Comparison of ENCODE assay signal across 3 cellular contexts in the genomic region with DNA sequence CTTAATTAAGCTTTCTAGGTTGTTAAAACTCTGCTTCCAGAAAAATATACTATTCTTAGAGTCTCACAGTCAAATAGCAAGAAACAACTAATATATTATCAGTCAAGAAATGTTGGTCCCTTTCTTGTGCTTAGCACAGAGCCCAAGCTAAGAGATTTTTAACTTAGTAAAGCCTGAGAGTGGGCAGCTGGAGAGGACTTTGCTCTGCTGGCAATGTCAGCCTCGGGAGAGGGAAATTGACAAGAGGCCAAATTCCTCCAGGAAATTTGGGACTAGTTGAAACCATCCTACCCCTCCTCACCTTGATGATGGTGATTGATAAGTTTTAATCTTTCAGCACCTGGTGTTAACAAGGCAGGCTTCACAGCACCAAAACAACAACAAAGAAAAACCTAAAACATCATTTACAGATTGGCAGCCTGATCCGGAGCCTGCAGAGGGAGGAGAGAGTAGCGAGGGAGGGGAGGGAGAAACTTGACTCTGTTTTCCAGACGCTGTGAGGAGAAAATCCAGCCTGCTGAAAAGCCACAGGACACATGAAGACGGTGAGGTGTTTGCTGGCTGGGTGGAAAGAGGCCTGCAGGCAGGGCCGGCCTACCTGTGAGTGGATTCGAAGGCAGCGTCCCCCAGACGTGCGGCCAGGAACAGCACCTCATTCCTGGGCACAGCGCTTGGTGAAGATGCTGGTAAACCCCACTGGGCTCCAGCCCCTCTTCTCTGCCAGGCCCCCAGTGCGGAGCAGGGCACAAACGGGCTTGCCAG.
TF ChIP-seq lines count a peak whose summit lies in the region.

No MANE protein-coding gene starts in this region.

TF ChIP-seq in SK-N-SH treated with all-trans-retinoic acid at 6 μM for 48 hours, 23 proteins besides CTCF, POLR2A, EP300 and RAD21:
- TF ChIP-seq ESRRG (CRISPR knock-in tag; IDR thresholded peaks at IDR 0.05), result no peak
- no peak for TF ChIP-seq ZFP30 (CRISPR knock-in tag; IDR thresholded peaks at IDR 0.05)
- TF ChIP-seq ZNF70 (CRISPR knock-in tag; IDR thresholded peaks at IDR 0.05), result peak; percentile 68; the same call in 1 of the 2 replicates

TF ChIP-seq in H1, 55 proteins besides CTCF, POLR2A, EP300 and RAD21 (continues in another document):
- TF ChIP-seq CBX8 (IDR thresholded peaks at IDR 0.05; ENCODE audit: borderline replicate concordance, low read depth, low read length), result no peak
- no peak for TF ChIP-seq CHD2 (IDR thresholded peaks at IDR 0.05; ENCODE audit: low read length)
- TF ChIP-seq TEAD4 (IDR thresholded peaks at IDR 0.05; ENCODE audit: low read depth, low read length), result no peak
- TF ChIP-seq SP4 (IDR thresholded peaks at IDR 0.05; ENCODE audit: low read length), result no peak
- no peak for TF ChIP-seq SP2 (IDR thresholded peaks at IDR 0.05; ENCODE audit: low read length)
- TF ChIP-seq JUND (IDR thresholded peaks at IDR 0.05; ENCODE audit: low read length), result no peak
- TF ChIP-seq, protein P1, sequence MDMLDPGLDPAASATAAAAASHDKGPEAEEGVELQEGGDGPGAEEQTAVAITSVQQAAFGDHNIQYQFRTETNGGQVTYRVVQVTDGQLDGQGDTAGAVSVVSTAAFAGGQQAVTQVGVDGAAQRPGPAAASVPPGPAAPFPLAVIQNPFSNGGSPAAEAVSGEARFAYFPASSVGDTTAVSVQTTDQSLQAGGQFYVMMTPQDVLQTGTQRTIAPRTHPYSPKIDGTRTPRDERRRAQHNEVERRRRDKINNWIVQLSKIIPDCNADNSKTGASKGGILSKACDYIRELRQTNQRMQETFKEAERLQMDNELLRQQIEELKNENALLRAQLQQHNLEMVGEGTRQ (IDR thresholded peaks at IDR 0.05; ENCODE audit: low read length), result no peak
- no peak for TF ChIP-seq TAF7 (optimal IDR thresholded peaks at IDR 0.05; ENCODE audit: borderline replicate concordance, low read depth, low read length)
- no peak for TF ChIP-seq BACH1 (IDR thresholded peaks at IDR 0.05; ENCODE audit: low read length)
- TF ChIP-seq HDAC6 (IDR thresholded peaks at IDR 0.05; ENCODE audit: low read depth, low read length), result no peak
- no peak for TF ChIP-seq POLR2AphosphoS5 (IDR thresholded peaks at IDR 0.05; ENCODE audit: low read depth, low read length)
- TF ChIP-seq ZNF274 (IDR thresholded peaks at IDR 0.05; ENCODE audit: borderline replicate concordance, extremely low read depth, low read length), result no peak
- TF ChIP-seq KDM4A (IDR thresholded peaks at IDR 0.05; ENCODE audit: low read depth, low read length, severe bottlenecking), result no peak
- TF ChIP-seq YY1 (IDR thresholded peaks at IDR 0.05; ENCODE audit: low read depth, low read length), result no peak
- TF ChIP-seq KDM1A (IDR thresholded peaks at IDR 0.05; ENCODE audit: borderline replicate concordance, low read length), result no peak
- no peak for TF ChIP-seq SP1 (IDR thresholded peaks at IDR 0.05; ENCODE audit: low read depth, low read length)
- TF ChIP-seq SUZ12 (IDR thresholded peaks at IDR 0.05; ENCODE audit: low read length), result no peak

TF ChIP-seq in HepG2, 621 proteins besides CTCF, POLR2A, EP300 and RAD21 (continues in another document):
- TF ChIP-seq HES4 (CRISPR knock-in tag; IDR thresholded peaks at IDR 0.05; ENCODE audit: borderline replicate concordance) (no peak), ATF7 (IDR thresholded peaks at IDR 0.05) (no peak), ATF7 (CRISPR knock-in tag; IDR thresholded peaks at IDR 0.05) (no peak), ZNF547 (CRISPR knock-in tag; IDR thresholded peaks at IDR 0.05) (no peak), LCORL (IDR thresholded peaks at IDR 0.05) (no peak), LCORL (CRISPR knock-in tag; IDR thresholded peaks at IDR 0.05) (0 out of 2 replicates have a peak, but pooled peaks have one; percentile 22), GTF2F1 (IDR thresholded peaks at IDR 0.05; ENCODE audit: low read length) (no peak), HNF4A (CRISPR knock-in tag; IDR thresholded peaks at IDR 0.05) (peak; percentile 76), REPIN1 (CRISPR knock-in tag; IDR thresholded peaks at IDR 0.05; ENCODE audit: borderline replicate concordance, low read depth) (no peak), STAT5B (CRISPR knock-in tag; IDR thresholded peaks at IDR 0.05) (no peak), KDM3A (CRISPR knock-in tag; IDR thresholded peaks at IDR 0.05; ENCODE audit: low read depth) (no peak), ZBTB38 (CRISPR knock-in tag; IDR thresholded peaks at IDR 0.05) (peak; percentile 15; the same call in 1 of the 2 replicates), NFKB2 (CRISPR knock-in tag; IDR thresholded peaks at IDR 0.05; ENCODE audit: borderline replicate concordance) (no peak), PCBP2 (optimal IDR thresholded peaks at IDR 0.05; ENCODE audit: low read depth, low read length, poor library complexity, severe bottlenecking) (no peak), BORCS8-MEF2B (CRISPR knock-in tag; IDR thresholded peaks at IDR 0.05) (no peak), ZNF556 (CRISPR knock-in tag; IDR thresholded peaks at IDR 0.05; ENCODE audit: borderline replicate concordance) (no peak), WIZ (CRISPR knock-in tag; IDR thresholded peaks at IDR 0.05) (no peak), HOXA9 (CRISPR knock-in tag; IDR thresholded peaks at IDR 0.05; ENCODE audit: borderline replicate concordance) (no peak), KLF11 (CRISPR knock-in tag; IDR thresholded peaks at IDR 0.05) (no peak), PLRG1 (conservative IDR thresholded peaks at IDR 0.05) (no peak), ZNF17 (CRISPR knock-in tag; IDR thresholded peaks at IDR 0.05) (no peak), ZNF354B (CRISPR knock-in tag; IDR thresholded peaks at IDR 0.05) (no peak)
- TF ChIP-seq, protein P2, sequence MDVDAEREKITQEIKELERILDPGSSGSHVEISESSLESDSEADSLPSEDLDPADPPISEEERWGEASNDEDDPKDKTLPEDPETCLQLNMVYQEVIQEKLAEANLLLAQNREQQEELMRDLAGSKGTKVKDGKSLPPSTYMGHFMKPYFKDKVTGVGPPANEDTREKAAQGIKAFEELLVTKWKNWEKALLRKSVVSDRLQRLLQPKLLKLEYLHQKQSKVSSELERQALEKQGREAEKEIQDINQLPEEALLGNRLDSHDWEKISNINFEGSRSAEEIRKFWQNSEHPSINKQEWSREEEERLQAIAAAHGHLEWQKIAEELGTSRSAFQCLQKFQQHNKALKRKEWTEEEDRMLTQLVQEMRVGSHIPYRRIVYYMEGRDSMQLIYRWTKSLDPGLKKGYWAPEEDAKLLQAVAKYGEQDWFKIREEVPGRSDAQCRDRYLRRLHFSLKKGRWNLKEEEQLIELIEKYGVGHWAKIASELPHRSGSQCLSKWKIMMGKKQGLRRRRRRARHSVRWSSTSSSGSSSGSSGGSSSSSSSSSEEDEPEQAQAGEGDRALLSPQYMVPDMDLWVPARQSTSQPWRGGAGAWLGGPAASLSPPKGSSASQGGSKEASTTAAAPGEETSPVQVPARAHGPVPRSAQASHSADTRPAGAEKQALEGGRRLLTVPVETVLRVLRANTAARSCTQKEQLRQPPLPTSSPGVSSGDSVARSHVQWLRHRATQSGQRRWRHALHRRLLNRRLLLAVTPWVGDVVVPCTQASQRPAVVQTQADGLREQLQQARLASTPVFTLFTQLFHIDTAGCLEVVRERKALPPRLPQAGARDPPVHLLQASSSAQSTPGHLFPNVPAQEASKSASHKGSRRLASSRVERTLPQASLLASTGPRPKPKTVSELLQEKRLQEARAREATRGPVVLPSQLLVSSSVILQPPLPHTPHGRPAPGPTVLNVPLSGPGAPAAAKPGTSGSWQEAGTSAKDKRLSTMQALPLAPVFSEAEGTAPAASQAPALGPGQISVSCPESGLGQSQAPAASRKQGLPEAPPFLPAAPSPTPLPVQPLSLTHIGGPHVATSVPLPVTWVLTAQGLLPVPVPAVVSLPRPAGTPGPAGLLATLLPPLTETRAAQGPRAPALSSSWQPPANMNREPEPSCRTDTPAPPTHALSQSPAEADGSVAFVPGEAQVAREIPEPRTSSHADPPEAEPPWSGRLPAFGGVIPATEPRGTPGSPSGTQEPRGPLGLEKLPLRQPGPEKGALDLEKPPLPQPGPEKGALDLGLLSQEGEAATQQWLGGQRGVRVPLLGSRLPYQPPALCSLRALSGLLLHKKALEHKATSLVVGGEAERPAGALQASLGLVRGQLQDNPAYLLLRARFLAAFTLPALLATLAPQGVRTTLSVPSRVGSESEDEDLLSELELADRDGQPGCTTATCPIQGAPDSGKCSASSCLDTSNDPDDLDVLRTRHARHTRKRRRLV (CRISPR knock-in tag; IDR thresholded peaks at IDR 0.05), result no peak
- TF ChIP-seq, protein P3, sequence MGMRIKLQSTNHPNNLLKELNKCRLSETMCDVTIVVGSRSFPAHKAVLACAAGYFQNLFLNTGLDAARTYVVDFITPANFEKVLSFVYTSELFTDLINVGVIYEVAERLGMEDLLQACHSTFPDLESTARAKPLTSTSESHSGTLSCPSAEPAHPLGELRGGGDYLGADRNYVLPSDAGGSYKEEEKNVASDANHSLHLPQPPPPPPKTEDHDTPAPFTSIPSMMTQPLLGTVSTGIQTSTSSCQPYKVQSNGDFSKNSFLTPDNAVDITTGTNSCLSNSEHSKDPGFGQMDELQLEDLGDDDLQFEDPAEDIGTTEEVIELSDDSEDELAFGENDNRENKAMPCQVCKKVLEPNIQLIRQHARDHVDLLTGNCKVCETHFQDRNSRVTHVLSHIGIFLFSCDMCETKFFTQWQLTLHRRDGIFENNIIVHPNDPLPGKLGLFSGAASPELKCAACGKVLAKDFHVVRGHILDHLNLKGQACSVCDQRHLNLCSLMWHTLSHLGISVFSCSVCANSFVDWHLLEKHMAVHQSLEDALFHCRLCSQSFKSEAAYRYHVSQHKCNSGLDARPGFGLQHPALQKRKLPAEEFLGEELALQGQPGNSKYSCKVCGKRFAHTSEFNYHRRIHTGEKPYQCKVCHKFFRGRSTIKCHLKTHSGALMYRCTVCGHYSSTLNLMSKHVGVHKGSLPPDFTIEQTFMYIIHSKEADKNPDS (CRISPR knock-in tag; IDR thresholded peaks at IDR 0.05), result no peak
- TF ChIP-seq, protein P4, sequence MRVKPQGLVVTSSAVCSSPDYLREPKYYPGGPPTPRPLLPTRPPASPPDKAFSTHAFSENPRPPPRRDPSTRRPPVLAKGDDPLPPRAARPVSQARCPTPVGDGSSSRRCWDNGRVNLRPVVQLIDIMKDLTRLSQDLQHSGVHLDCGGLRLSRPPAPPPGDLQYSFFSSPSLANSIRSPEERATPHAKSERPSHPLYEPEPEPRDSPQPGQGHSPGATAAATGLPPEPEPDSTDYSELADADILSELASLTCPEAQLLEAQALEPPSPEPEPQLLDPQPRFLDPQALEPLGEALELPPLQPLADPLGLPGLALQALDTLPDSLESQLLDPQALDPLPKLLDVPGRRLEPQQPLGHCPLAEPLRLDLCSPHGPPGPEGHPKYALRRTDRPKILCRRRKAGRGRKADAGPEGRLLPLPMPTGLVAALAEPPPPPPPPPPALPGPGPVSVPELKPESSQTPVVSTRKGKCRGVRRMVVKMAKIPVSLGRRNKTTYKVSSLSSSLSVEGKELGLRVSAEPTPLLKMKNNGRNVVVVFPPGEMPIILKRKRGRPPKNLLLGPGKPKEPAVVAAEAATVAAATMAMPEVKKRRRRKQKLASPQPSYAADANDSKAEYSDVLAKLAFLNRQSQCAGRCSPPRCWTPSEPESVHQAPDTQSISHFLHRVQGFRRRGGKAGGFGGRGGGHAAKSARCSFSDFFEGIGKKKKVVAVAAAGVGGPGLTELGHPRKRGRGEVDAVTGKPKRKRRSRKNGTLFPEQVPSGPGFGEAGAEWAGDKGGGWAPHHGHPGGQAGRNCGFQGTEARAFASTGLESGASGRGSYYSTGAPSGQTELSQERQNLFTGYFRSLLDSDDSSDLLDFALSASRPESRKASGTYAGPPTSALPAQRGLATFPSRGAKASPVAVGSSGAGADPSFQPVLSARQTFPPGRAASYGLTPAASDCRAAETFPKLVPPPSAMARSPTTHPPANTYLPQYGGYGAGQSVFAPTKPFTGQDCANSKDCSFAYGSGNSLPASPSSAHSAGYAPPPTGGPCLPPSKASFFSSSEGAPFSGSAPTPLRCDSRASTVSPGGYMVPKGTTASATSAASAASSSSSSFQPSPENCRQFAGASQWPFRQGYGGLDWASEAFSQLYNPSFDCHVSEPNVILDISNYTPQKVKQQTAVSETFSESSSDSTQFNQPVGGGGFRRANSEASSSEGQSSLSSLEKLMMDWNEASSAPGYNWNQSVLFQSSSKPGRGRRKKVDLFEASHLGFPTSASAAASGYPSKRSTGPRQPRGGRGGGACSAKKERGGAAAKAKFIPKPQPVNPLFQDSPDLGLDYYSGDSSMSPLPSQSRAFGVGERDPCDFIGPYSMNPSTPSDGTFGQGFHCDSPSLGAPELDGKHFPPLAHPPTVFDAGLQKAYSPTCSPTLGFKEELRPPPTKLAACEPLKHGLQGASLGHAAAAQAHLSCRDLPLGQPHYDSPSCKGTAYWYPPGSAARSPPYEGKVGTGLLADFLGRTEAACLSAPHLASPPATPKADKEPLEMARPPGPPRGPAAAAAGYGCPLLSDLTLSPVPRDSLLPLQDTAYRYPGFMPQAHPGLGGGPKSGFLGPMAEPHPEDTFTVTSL (CRISPR knock-in tag; IDR thresholded peaks at IDR 0.05; ENCODE audit: borderline replicate concordance), result 0 out of 2 replicates have a peak, but pooled peaks have one; percentile 40
- TF ChIP-seq, protein P5, sequence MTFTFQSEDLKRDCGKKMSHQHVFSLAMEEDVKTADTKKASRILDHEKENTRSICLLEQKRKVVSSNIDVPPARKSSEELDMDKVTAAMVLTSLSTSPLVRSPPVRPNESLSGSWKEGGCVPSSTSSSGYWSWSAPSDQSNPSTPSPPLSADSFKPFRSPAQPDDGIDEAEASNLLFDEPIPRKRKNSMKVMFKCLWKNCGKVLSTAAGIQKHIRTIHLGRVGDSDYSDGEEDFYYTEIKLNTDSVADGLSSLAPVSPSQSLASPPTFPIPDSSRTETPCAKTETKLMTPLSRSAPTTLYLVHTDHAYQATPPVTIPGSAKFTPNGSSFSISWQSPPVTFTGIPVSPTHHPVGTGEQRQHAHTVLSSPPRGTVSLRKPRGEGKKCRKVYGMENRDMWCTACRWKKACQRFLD (CRISPR knock-in tag; IDR thresholded peaks at IDR 0.05; ENCODE audit: borderline replicate concordance), result no peak
- TF ChIP-seq, protein P6, sequence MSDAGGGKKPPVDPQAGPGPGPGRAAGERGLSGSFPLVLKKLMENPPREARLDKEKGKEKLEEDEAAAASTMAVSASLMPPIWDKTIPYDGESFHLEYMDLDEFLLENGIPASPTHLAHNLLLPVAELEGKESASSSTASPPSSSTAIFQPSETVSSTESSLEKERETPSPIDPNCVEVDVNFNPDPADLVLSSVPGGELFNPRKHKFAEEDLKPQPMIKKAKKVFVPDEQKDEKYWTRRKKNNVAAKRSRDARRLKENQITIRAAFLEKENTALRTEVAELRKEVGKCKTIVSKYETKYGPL (CRISPR knock-in tag; IDR thresholded peaks at IDR 0.05), result no peak
